In the genomic region with DNA sequence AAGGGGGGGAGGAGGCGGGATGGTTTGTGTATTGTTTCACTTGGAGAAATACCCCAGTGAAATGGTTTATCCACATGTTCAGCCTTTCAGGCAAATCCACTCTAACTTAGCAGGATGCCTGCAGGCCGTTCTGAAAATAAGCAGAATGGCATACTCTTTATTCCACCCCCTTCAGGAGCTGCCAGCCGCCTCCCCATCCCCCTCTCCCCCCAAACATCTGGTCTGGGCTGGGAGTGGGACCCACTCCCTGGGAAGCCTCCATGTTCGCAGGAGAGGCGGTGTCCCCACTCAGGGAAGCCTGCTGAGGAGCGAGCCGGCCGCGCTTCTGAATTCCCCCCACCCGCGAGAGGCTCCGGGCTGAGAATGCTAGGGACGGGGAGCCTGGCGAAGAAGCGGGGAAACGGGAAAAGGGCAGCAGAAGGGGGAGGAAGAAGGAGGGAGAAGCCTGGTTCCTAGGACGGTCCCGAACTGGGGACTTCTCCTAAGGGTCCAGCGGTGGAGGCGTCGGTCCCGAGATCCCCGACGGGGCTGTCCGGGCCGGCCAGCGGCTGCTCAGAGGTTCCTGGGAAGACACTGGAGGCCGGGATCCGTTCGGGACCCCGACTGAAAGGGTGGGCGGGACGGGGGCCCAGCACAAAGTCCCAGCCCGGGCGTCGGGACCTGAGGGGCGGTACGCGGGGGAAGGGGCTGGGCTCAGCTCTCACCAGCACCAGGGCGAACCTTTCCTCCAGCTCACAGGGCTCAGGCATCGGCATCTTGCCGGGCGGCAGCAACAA, we compare ENCODE assay signal across 8 cellular contexts. TPM values are rescaled to one million over a fixed set of nuclear protein-coding genes. Genes with fewer than 3 reads are reported as not detected.
DNase-seq lines count a peak whose midpoint lies in the region; ATAC-seq and TF ChIP-seq lines count a peak whose summit lies in the region.

No MANE protein-coding gene starts in this region.

- intact Hi-C loops in stomach (cut with DNase I; ENCODE audit: low total_unique reads) = no loop called here

- DNase-seq in AG09309 (ENCODE audit: low read depth) = no peak
- peak; percentile 41 for DNase-seq in WTC11 (ENCODE audit: low spot score)
- DNase-seq in ecto neural progenitor cell (ENCODE audit: low spot score) = peak; percentile 84
- peak; percentile 55 to 68 for DNase-seq in lung microvascular endothelial cell (ENCODE audit: low read depth in 2 of 2)
- DNase-seq in stomach = peak; percentile 26
- DNase-seq in NCI-H226 = no peak

- no peak for TF ChIP-seq CTCF in AG09309 (IDR thresholded peaks at IDR 0.05; ENCODE audit: control insufficient read depth, insufficient read depth, low read depth, low read length, missing control alignments)
- TF ChIP-seq CTCF in WTC11 (IDR thresholded peaks at IDR 0.05) = no peak
- no peak for TF ChIP-seq CTCF in stomach (IDR thresholded peaks at IDR 0.05)

- no peaks in the 10 kb centered on the region for H3K36me3 ChIP-seq in stomach

- H3K9me3 ChIP-seq in stomach = no peaks in the 10 kb centered on the region

- H3K4me3 ChIP-seq in AG09309 (ENCODE audit: control insufficient read depth, low read depth, low read length) = peak overlapping the region; percentile 77
- H3K4me3 ChIP-seq in stomach = peak overlapping the region; percentile 73 to 86 (median 84)

- H3K27ac Mint-ChIP-seq in WTC11 = no peak overlapping the region

- no peaks in the 10 kb centered on the region for H3K9me3 Mint-ChIP-seq in WTC11

- no peaks in the 10 kb centered on the region for H3K36me3 Mint-ChIP-seq in WTC11

- POLR2A ChIA-PET in WTC11 (lab: Charles Lee) = interaction anchor here (0.9 to 1.4 kb wide), 6 partner anchors 9 to 59 kb away, joined by 3 to 5 read pairs (median 4); no protein-coding TSS in a partner anchor

- no peaks in the 10 kb centered on the region for H3K27me3 ChIP-seq in stomach

- peaks cover 42% of the 10 kb centered on the region for H3K4me1 Mint-ChIP-seq in WTC11

- ATAC-seq in GM19043 (IDR thresholded peaks at IDR 0.05; ENCODE audit: low read depth, unreplicated experiment) (peak; percentile 4), HG03439 (IDR thresholded peaks at IDR 0.05; ENCODE audit: unreplicated experiment) (peak; percentile 3), WTC11 (peak; percentile 50)

- peak overlapping the region; percentile 89 for H3K4me3 Mint-ChIP-seq in WTC11

- H3K27ac ChIP-seq in stomach = peak overlapping the region; percentile 88 to 94 (median 89)

- WGBS in stomach, 5 donors = 1 to 6% (median 2%) methylated on average over 26 to 43 of the region's 43 CpGs

- CTCF ChIA-PET in WTC11 (lab: Charles Lee) = interaction anchor here (0.8 to 6.3 kb wide), 11 partner anchors 8 to 83 kb away, joined by 3 to 33 read pairs (median 6); partner anchors contain the start of genes PRPF40B and TMBIM6

- H3K27me3 Mint-ChIP-seq in WTC11 (ENCODE audit: low read depth) = peaks cover 39% of the 10 kb centered on the region

- no peak for TF ChIP-seq POLR2A in stomach (IDR thresholded peaks at IDR 0.05)

- TF ChIP-seq EP300 in stomach (IDR thresholded peaks at IDR 0.05) = no peak

- H3K4me1 ChIP-seq in stomach = peaks cover 0 to 51% (median 32%) of the 10 kb centered on the region in 4 donors

TF ChIP-seq in WTC11, 78 proteins besides CTCF, POLR2A, EP300 and RAD21:
- TF ChIP-seq FOXK1 (CRISPR knock-in tag; IDR thresholded peaks at IDR 0.05) (no peak), ZNF121 (CRISPR knock-in tag; IDR thresholded peaks at IDR 0.05) (0 out of 2 replicates have a peak, but pooled peaks have one; percentile 10)
TF ChIP-seq in WTC11: peak in this region for 1.

RNA-seq across cellular contexts. Expression of gene FMNL3, which starts 0.7 kb away (rescaled TPM):
- total RNA-seq in WTC11 (2021) (15.2 to 19.3 TPM (median 15.6 TPM) in 3 replicates), lung microvascular endothelial cell (52.0 and 54.5 TPM in 2 replicates), stomach (10 to 100 TPM in 2 of 5 donors, 1 to 10 TPM in 3; 2.9 to 28.5 (median 9.6) TPM)
- 1 to 10 TPM; 2.1 to 8.1 (median 5.2) TPM for polyA plus RNA-seq in stomach

RNA-seq across cellular contexts. Expression of gene TMBIM6, which starts 34.8 kb away (rescaled TPM):
- total RNA-seq in WTC11 (2021) (402 to 417 TPM (median 412 TPM) in 3 replicates), lung microvascular endothelial cell (324 and 480 TPM in 2 replicates), stomach (100 to 1,000 TPM in 4 of 5 donors, 10 to 100 TPM in 1; 94.5 to 606 (median 420) TPM)
- 100 to 1,000 TPM in 2 of 3 donors, 10 to 100 TPM in 1; 79.6 to 207 (median 160) TPM for polyA plus RNA-seq in stomach

Comparison
In these comparisons a context has a peak if more than half of its experiments do, and no peak if none do; other contexts are left out.
1. DNase-seq: peak in WTC11 (single experiment), ecto neural progenitor cell (single experiment), lung microvascular endothelial cell (2 of 2) and stomach (single experiment); none in AG09309 (single experiment) and NCI-H226 (single experiment).
2. Peak in every context shown above with its lines, with median percentiles within 50 percentile points of each other: ATAC-seq.